8 cellular contexts compared by ENCODE assay signal in genomic region chr19:29211562-29212416, GRCh38. TPM values are rescaled to one million over a fixed set of nuclear protein-coding genes. Genes with fewer than 3 reads are reported as not detected.
DNase-seq lines count a peak whose midpoint lies in the region; ATAC-seq lines count a peak whose summit lies in the region.

No MANE protein-coding gene starts in this region.

- H3K27me3 Mint-ChIP-seq in stimulated activated naive B cell treated with anti-CD40 and anti-IgM and Interleukin-4, amounts not matched to agents 10 μg/mL and 1 μg/mL and 100 μg/mL, for 72 hours, result peaks cover 9 to 15% of the 10 kb centered on the region in 2 donors

- H3K4me2 ChIP-seq in BLaER1, result peak overlapping the region; percentile 92

- peaks cover 21 to 27% of the 10 kb centered on the region in 2 donors for H3K4me1 Mint-ChIP-seq in stimulated activated naive B cell treated with anti-CD40 and anti-IgM and Interleukin-4, amounts not matched to agents 10 μg/mL and 1 μg/mL and 100 μg/mL, for 72 hours

- peak; percentile 12 for DNase-seq in HT1080 (ENCODE audit: low read depth)
- no peak for DNase-seq in adipocyte (ENCODE audit: low read depth)
- DNase-seq in stimulated activated naive B cell treated with anti-CD40 and anti-IgM and Interleukin-4, amounts not matched to agents 10 μg/mL and 1 μg/mL and 100 μg/mL, for 72 hours, result no peak
- no peak for DNase-seq in GDM1 (lab: John Stamatoyannopoulos, UW)
- DNase-seq in NCI-H69 (lab: John Stamatoyannopoulos, UW), result no peak

- peak overlapping the region; percentile 100 for H3K27ac ChIP-seq in BLaER1
- H3K27ac ChIP-seq in iPS-18a (ENCODE audit: low read length), result no peak overlapping the region

- H3K9ac ChIP-seq in BLaER1 (peak overlapping the region; percentile 100), adipocyte (ENCODE audit: low read length) (peak overlapping the region; percentile 98), iPS-18a (ENCODE audit: low read length) (peak overlapping the region; percentile 91)

- H3K4me3 Mint-ChIP-seq in stimulated activated naive B cell treated with anti-CD40 and anti-IgM and Interleukin-4, amounts not matched to agents 10 μg/mL and 1 μg/mL and 100 μg/mL, for 72 hours, result peak overlapping the region; percentile 90 to 92

- peak overlapping the region; percentile 96 for H3K27ac Mint-ChIP-seq in stimulated activated naive B cell treated with anti-CD40 and anti-IgM and Interleukin-4, amounts not matched to agents 10 μg/mL and 1 μg/mL and 100 μg/mL, for 72 hours

- H3K9me3 ChIP-seq in BLaER1 (peaks cover 8% of the 10 kb centered on the region; the same call in 1 of the 2 replicates), adipocyte (ENCODE audit: control insufficient read depth, low read length) (no peaks in the 10 kb centered on the region), iPS-18a (ENCODE audit: control insufficient read depth, low read depth, low read length) (no peaks in the 10 kb centered on the region)

- H3K4me1 ChIP-seq in BLaER1 (peaks cover 21% of the 10 kb centered on the region), adipocyte (ENCODE audit: control insufficient read depth, insufficient read depth, low read length) (peaks cover 22% of the 10 kb centered on the region), iPS-18a (ENCODE audit: control insufficient read depth, low read depth, low read length) (peaks cover 24% of the 10 kb centered on the region)

- H3K36me3 Mint-ChIP-seq in stimulated activated naive B cell treated with anti-CD40 and anti-IgM and Interleukin-4, amounts not matched to agents 10 μg/mL and 1 μg/mL and 100 μg/mL, for 72 hours, result peaks cover 28 to 35% of the 10 kb centered on the region in 2 donors

- no peak for ATAC-seq in stimulated activated naive B cell treated with anti-CD40 and anti-IgM and Interleukin-4, amounts not matched to agents 10 μg/mL and 1 μg/mL and 100 μg/mL, for 72 hours (replicated peaks)
- no peak for ATAC-seq in GM19463 (IDR thresholded peaks at IDR 0.05; ENCODE audit: unreplicated experiment)

- H3K36me3 ChIP-seq in BLaER1 (peaks cover 34% of the 10 kb centered on the region), adipocyte (ENCODE audit: control insufficient read depth, insufficient read depth, low read length, severe bottlenecking) (peaks cover 14% of the 10 kb centered on the region), iPS-18a (ENCODE audit: control insufficient read depth, low read depth, low read length) (peaks cover 12% of the 10 kb centered on the region)

- H4K20me1 ChIP-seq in BLaER1, result peaks cover 54% of the 10 kb centered on the region

- H3K27me3 ChIP-seq in BLaER1, result no peaks in the 10 kb centered on the region
- no peaks in the 10 kb centered on the region for H3K27me3 ChIP-seq in adipocyte (replicated peaks; ENCODE audit: control insufficient read depth, insufficient read depth, low read length)
- H3K27me3 ChIP-seq in iPS-18a (ENCODE audit: control insufficient read depth, insufficient read depth, low read length), result no peaks in the 10 kb centered on the region

- H3K4me3 ChIP-seq in BLaER1 (peak overlapping the region; percentile 100), adipocyte (ENCODE audit: low read length) (peak overlapping the region; percentile 92), iPS-18a (ENCODE audit: low read length) (peak overlapping the region; percentile 89)

- peaks cover 3 to 5% of the 10 kb centered on the region in 2 donors for H3K9me3 Mint-ChIP-seq in stimulated activated naive B cell treated with anti-CD40 and anti-IgM and Interleukin-4, amounts not matched to agents 10 μg/mL and 1 μg/mL and 100 μg/mL, for 72 hours

RNA-seq across cellular contexts. Expression of gene UQCRFS1, which starts 1.2 kb away (rescaled TPM):
- total RNA-seq in HT1080 (2014; rRNA removed; shearing (Covaris generic)), result 67.7 and 84.0 TPM in 2 replicates
- polyA plus RNA-seq in HT1080 (2015; cell fraction: cytosol; rRNA removed), result 43.3 and 54.3 TPM in 2 replicates
- 19.5 and 20.7 TPM in 2 replicates for polyA plus RNA-seq in HT1080 (2015; cell fraction: nucleus; rRNA removed)
